In the genomic region with DNA sequence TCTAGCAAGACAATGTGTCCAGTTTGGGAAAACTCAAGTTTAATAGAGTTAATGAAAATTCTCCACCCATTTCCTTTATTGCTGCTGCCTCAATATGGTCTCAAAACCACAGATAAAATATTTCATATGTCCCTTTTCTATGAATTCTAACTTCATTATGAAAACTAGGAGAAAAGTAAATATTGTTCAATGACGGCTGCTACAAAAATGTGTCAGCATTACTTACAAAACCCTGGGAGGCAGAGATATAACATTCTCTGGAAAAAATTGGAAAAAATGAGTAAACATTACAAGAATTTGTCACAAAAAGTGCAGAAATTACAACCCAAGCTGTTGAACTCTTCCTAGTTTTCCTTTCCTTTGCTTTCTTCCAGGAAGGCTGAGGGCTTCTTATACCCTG, we compare ENCODE assay signal across 30 cellular contexts. TPM values are rescaled to one million over a fixed set of nuclear protein-coding genes. Genes with fewer than 3 reads are reported as not detected.
DNase-seq lines count a peak whose midpoint lies in the region; ATAC-seq and TF ChIP-seq lines count a peak whose summit lies in the region.
"Had no signal": no experiment of that assay in that cellular context is flagged by ENCODE, and none has a peak within 500 bp of the region (broad histone marks: within the 10 kb centered on the region; RNA-seq: fewer than 3 reads in every experiment).

No MANE protein-coding gene starts in this region.

- no peaks in the 10 kb centered on the region for H3K9me3 ChIP-seq in RWPE2 (ENCODE audit: severe bottlenecking)
- H3K9me3 ChIP-seq in BE2C = no peaks in the 10 kb centered on the region
- H3K9me3 ChIP-seq: colonic mucosa, esophagus squamous epithelium, vagina had no signal

- peak overlapping the region; percentile 91 for H3K27ac Mint-ChIP-seq in osteocyte (ENCODE audit: unreplicated experiment)
- H3K27ac Mint-ChIP-seq: activated CD4-positive, alpha-beta memory T cell treated with anti-CD3 and anti-CD28 coated beads, Interleukin-2, amount 10 ng/mL, durations not matched to agents 7 days and 5 days; activated naive CD8-positive, alpha-beta T cell treated with anti-CD3 and anti-CD28 coated beads for 36 hours; CD4-positive, alpha-beta T cell; endodermal cell; stimulated activated effector memory CD8-positive, alpha-beta T cell treated with anti-CD3 and anti-CD28 coated beads, Interleukin-12 subunit alpha, Interleukin-12 subunit beta, amount 100 ng/mL, for 72 hours; T-cell had no signal

- no peaks in the 10 kb centered on the region for H3K36me3 Mint-ChIP-seq in osteocyte (ENCODE audit: unreplicated experiment)
- H3K36me3 Mint-ChIP-seq: activated naive CD8-positive, alpha-beta T cell treated with anti-CD3 and anti-CD28 coated beads for 36 hours; stimulated activated effector memory CD8-positive, alpha-beta T cell treated with anti-CD3 and anti-CD28 coated beads, Interleukin-12 subunit alpha, Interleukin-12 subunit beta, amount 100 ng/mL, for 72 hours; T-cell had no signal

- H3K4me3 ChIP-seq in RWPE2 (ENCODE audit: severe bottlenecking) (no peak overlapping the region), BE2C (ENCODE audit: low read depth, low read length) (no peak overlapping the region)
- H3K4me3 ChIP-seq: colonic mucosa, esophagus squamous epithelium, K562, smooth muscle cell, vagina had no signal

- H3K4me3 Mint-ChIP-seq in osteocyte (ENCODE audit: unreplicated experiment) = peak overlapping the region; percentile 49
- H3K4me3 Mint-ChIP-seq: activated CD4-positive, alpha-beta memory T cell treated with anti-CD3 and anti-CD28 coated beads, Interleukin-2, amount 10 ng/mL, durations not matched to agents 7 days and 5 days; activated naive CD8-positive, alpha-beta T cell treated with anti-CD3 and anti-CD28 coated beads for 36 hours; CD4-positive, alpha-beta T cell; endodermal cell; stimulated activated effector memory CD8-positive, alpha-beta T cell treated with anti-CD3 and anti-CD28 coated beads, Interleukin-12 subunit alpha, Interleukin-12 subunit beta, amount 100 ng/mL, for 72 hours; T-cell had no signal

- peaks cover 71% of the 10 kb centered on the region for H3K4me1 Mint-ChIP-seq in osteocyte (ENCODE audit: unreplicated experiment)
- H3K4me1 Mint-ChIP-seq: activated CD4-positive, alpha-beta memory T cell treated with anti-CD3 and anti-CD28 coated beads, Interleukin-2, amount 10 ng/mL, durations not matched to agents 7 days and 5 days; activated naive CD8-positive, alpha-beta T cell treated with anti-CD3 and anti-CD28 coated beads for 36 hours; stimulated activated effector memory CD8-positive, alpha-beta T cell treated with anti-CD3 and anti-CD28 coated beads, Interleukin-12 subunit alpha, Interleukin-12 subunit beta, amount 100 ng/mL, for 72 hours; T-cell had no signal

- DNase-seq in EH (ENCODE audit: low read depth) (peak; percentile 84), RWPE2 (ENCODE audit: low spot score) (no peak), dedifferentiated amniotic fluid mesenchymal stem cell (ENCODE audit: extremely low spot score) (peak; percentile 67), osteocyte (ENCODE audit: extremely low spot score, unreplicated experiment) (no peak), GF-D8 (lab: John Stamatoyannopoulos, UW) (no peak), GM10266 (ENCODE audit: extremely low spot score) (no peak), hypothalamus (lab: John Stamatoyannopoulos, UW) (no peak), BE2C (no peak)
- DNase-seq: activated CD4-positive, alpha-beta memory T cell treated with anti-CD3 and anti-CD28 coated beads, Interleukin-2, amount 10 ng/mL, durations not matched to agents 7 days and 5 days; activated CD4-positive, CD25-positive, alpha-beta regulatory T cell treated with anti-CD3 and anti-CD28 coated beads, Interleukin-2, amount 50 U/mL, for 72 hours; activated effector memory CD4-positive, alpha-beta T cell treated with Interleukin-2 at 50 U/mL for 16 hours; activated naive CD8-positive, alpha-beta T cell treated with anti-CD3 and anti-CD28 coated beads for 36 hours; CD4-positive, alpha-beta T cell; colonic mucosa; DMS 273 treated with DMSO at 0.1 percent for 48 hours; endodermal cell; esophagus squamous epithelium; GOT3; MM.1S; NCI-H1694; NCI-H2171; NCI-H524 treated with DMSO at 0.1 percent for 48 hours; NK-92 treated with Interleukin-12 subunit alpha and Interleukin-12 subunit beta, amount 100 ng/mL, for 24 hours; occipital lobe; SIG-M5; T-cell had no signal

- ATAC-seq in RWPE2 (ENCODE audit: low read depth) = peak; percentile 26; the same call in 1 of the 3 replicates
- ATAC-seq: K562; stimulated activated effector memory CD8-positive, alpha-beta T cell treated with anti-CD3 and anti-CD28 coated beads, Interleukin-12 subunit alpha, Interleukin-12 subunit beta, amount 100 ng/mL, for 72 hours; T-cell had no signal

- H3K4me1 ChIP-seq in RWPE2 (ENCODE audit: insufficient read depth, poor library complexity, severe bottlenecking) (peaks cover 19% of the 10 kb centered on the region), BE2C (no peaks in the 10 kb centered on the region)
- H3K4me1 ChIP-seq: colonic mucosa, vagina had no signal

- H3K27ac ChIP-seq in RWPE2 (ENCODE audit: poor library complexity, severe bottlenecking) = peak overlapping the region; percentile 14
- H3K27ac ChIP-seq: colonic mucosa, esophagus squamous epithelium, vagina had no signal

- H3K36me3 ChIP-seq in RWPE2 (ENCODE audit: low read depth) (no peaks in the 10 kb centered on the region), BE2C (no peaks in the 10 kb centered on the region)
- H3K36me3 ChIP-seq: colonic mucosa, esophagus squamous epithelium, vagina had no signal

- no peaks in the 10 kb centered on the region for H3K27me3 Mint-ChIP-seq in osteocyte (ENCODE audit: unreplicated experiment)
- H3K27me3 Mint-ChIP-seq: activated naive CD8-positive, alpha-beta T cell treated with anti-CD3 and anti-CD28 coated beads for 36 hours; CD4-positive, alpha-beta T cell; T-cell had no signal

- peaks cover 8% of the 10 kb centered on the region for H3K9me3 Mint-ChIP-seq in osteocyte (ENCODE audit: unreplicated experiment)
- H3K9me3 Mint-ChIP-seq: activated CD4-positive, alpha-beta memory T cell treated with anti-CD3 and anti-CD28 coated beads, Interleukin-2, amount 10 ng/mL, durations not matched to agents 7 days and 5 days; activated naive CD8-positive, alpha-beta T cell treated with anti-CD3 and anti-CD28 coated beads for 36 hours; CD4-positive, alpha-beta T cell; endodermal cell; stimulated activated effector memory CD8-positive, alpha-beta T cell treated with anti-CD3 and anti-CD28 coated beads, Interleukin-12 subunit alpha, Interleukin-12 subunit beta, amount 100 ng/mL, for 72 hours; T-cell had no signal

- TF ChIP-seq CTCF in RWPE2 (IDR thresholded peaks at IDR 0.05; ENCODE audit: poor library complexity, severe bottlenecking) (no peak), osteocyte (IDR thresholded peaks at IDR 0.05) (no peak), GM10266 (IDR thresholded peaks at IDR 0.05; ENCODE audit: control insufficient read depth, insufficient read depth, low read depth, missing control alignments) (no peak), BE2C (IDR thresholded peaks at IDR 0.05; ENCODE audit: low read depth, low read length) (no peak)

- H3K27me3 ChIP-seq in RWPE2 (ENCODE audit: insufficient read depth, poor library complexity, severe bottlenecking) = no peaks in the 10 kb centered on the region
- H3K27me3 ChIP-seq in BE2C = no peaks in the 10 kb centered on the region
- H3K27me3 ChIP-seq: colonic mucosa, esophagus squamous epithelium, vagina had no signal

RNA-seq across cellular contexts. Expression of gene FBN1, which starts 22.2 kb away (rescaled TPM):
- 1,012 and 1,104 TPM in 2 replicates for total RNA-seq in osteocyte
- polyA plus RNA-seq in BE2C (2012; ENCODE audit: insufficient read depth, insufficient read length, low read depth) = 52.1 TPM

Comparison
In these comparisons a context has a peak if more than half of its experiments do, and no peak if none do; other contexts are left out.
1. DNase-seq: peak in EH (single experiment) and dedifferentiated amniotic fluid mesenchymal stem cell (single experiment); none in RWPE2 (single experiment), osteocyte (single experiment), GF-D8 (single experiment), GM10266 (single experiment), hypothalamus (0 of 51) and BE2C (single experiment).